In the genomic region with DNA sequence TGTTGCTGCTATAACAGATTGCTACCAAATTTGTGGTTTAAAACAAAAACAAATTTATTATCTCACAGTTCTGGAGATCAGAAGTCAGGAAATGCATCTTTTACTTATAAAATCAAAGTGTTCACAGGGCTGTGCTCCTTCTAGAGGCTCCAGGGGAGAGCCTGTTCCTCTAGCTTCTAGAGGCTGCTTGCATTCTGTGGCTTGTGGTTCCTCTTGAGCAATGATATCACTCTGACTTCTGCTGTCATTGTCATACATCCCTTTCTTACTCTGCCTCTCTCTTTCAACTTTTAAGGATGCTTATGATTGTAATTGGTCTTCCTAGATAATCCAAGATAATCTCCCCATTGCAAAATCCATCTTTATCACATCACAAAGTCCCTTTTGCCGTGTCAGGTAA, we compare ENCODE assay signal across 22 cellular contexts. TPM values are rescaled to one million over a fixed set of nuclear protein-coding genes. Genes with fewer than 3 reads are reported as not detected.
"Had no signal": no experiment of that assay in that cellular context is flagged by ENCODE, and none has a peak within 500 bp of the region (broad histone marks: within the 10 kb centered on the region; RNA-seq: fewer than 3 reads in every experiment).

No MANE protein-coding gene starts in this region.

- DNase-seq: activated CD4-positive, alpha-beta T cell treated with anti-CD3 and anti-CD28 coated beads, Interleukin-2, amount 50 U/mL, for 1 hour; activated CD4-positive, CD25-positive, alpha-beta regulatory T cell treated with anti-CD3 and anti-CD28 coated beads, Interleukin-2, amount 50 U/mL, for 72 hours; activated CD8-positive, alpha-beta memory T cell treated with anti-CD3 and anti-CD28 coated beads for 24 hours; activated CD8-positive, alpha-beta memory T cell treated with anti-CD3 and anti-CD28 coated beads, Interleukin-2, amount 50 U/mL, for 48 hours; activated gamma-delta T cell; cerebellar nuclear complex; effector CD4-positive, alpha-beta T cell; hypothalamus; mammary epithelial cell; nephron progenitor cell; nucleus accumbens; retina; stimulated activated CD4-positive, alpha-beta T cell treated with anti-CD3 and anti-CD28 coated beads, Interleukin-1b, Interleukin-23, amount 100 ng/mL, for 48 hours; stimulated activated naive CD8-positive, alpha-beta T cell treated with anti-CD3 and anti-CD28 coated beads, Interleukin-15, Interleukin-2, amounts not matched to agents 100 U/mL and 50 U/mL, for 24 hours; substantia nigra; tibial artery had no signal

- H3K27ac Mint-ChIP-seq: activated naive CD4-positive, alpha-beta T cell treated with anti-CD3 and anti-CD28 coated beads, Interleukin-2, amount 50 U/mL, for 24 hours; nephron progenitor cell had no signal

- H3K4me3 Mint-ChIP-seq: activated naive CD4-positive, alpha-beta T cell treated with anti-CD3 and anti-CD28 coated beads, Interleukin-2, amount 50 U/mL, for 24 hours; nephron progenitor cell had no signal

- H3K4me1 Mint-ChIP-seq: activated naive CD4-positive, alpha-beta T cell treated with anti-CD3 and anti-CD28 coated beads, Interleukin-2, amount 50 U/mL, for 24 hours; nephron progenitor cell had no signal

- H3K36me3 Mint-ChIP-seq: activated naive CD4-positive, alpha-beta T cell treated with anti-CD3 and anti-CD28 coated beads, Interleukin-2, amount 50 U/mL, for 24 hours had no signal

- ATAC-seq: left lobe of liver; stimulated activated naive CD8-positive, alpha-beta T cell treated with anti-CD3 and anti-CD28 coated beads, Interleukin-15, Interleukin-2, amounts not matched to agents 100 U/mL and 50 U/mL, for 24 hours had no signal

RNA-seq across cellular contexts. Expression of a gene that starts 6.1 kb away (rescaled TPM):
- total RNA-seq: ascending aorta, bronchial epithelial cell, left lobe of liver, mammary epithelial cell, myocyte, vagina had no signal
